In the genomic region with DNA sequence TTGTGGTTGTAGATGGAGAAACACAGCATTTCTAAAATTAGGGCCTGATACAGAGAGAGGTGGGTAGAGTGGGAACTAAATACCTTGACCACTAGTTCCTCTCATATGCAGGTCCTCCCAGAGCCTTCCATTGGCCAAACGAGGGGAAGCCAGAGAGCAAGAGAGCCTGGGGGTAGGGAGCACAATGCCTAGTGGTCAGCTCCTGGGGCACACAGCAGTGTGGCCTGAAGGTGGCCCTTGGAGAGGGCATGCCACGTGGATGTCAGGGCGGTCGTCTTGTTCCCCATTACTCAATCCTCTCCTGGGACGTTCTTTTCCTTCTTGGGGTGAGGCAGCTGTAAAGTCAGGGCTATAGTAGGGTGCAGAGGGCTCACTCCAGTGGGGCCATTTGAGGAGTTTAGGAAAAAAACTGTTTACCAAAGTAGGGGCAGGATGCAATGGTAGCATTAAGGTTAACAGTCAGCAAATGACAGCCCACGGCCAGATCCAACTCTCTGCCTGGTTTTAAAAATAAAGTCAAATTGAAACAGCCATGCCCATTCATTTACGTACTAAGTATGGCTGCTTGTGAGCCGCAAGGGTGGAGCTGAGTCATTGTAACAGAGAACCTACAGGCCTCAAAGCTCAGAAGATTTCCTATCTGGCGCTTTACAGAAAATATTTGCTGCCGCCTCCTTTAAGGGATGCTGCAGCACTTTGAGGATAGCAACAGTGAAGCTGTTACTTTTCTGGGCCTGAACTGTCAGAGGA, we compare ENCODE assay signal across 12 cellular contexts. TPM values are rescaled to one million over a fixed set of nuclear protein-coding genes. Genes with fewer than 3 reads are reported as not detected.
DNase-seq lines count a peak whose midpoint lies in the region; ATAC-seq lines count a peak whose summit lies in the region.
"Had no signal": no experiment of that assay in that cellular context is flagged by ENCODE, and none has a peak within 500 bp of the region (broad histone marks: within the 10 kb centered on the region; RNA-seq: fewer than 3 reads in every experiment).

No MANE protein-coding gene starts in this region.

- peak; percentile 79 for ATAC-seq in HG02852 (IDR thresholded peaks at IDR 0.05; ENCODE audit: unreplicated experiment)
- peak; percentile 74 to 89 for ATAC-seq in activated naive CD4-positive, alpha-beta T cell treated with anti-CD3 and anti-CD28 coated beads, Interleukin-2, amount 50 U/mL, for 72 hours
- ATAC-seq: effector memory CD8-positive, alpha-beta T cell had no signal

- H3K27ac Mint-ChIP-seq in activated naive CD4-positive, alpha-beta T cell treated with anti-CD3 and anti-CD28 coated beads, Interleukin-2, amount 50 U/mL, for 72 hours = peak overlapping the region; percentile 87 to 97
- H3K27ac Mint-ChIP-seq: effector memory CD8-positive, alpha-beta T cell had no signal

- DNase-seq in activated naive CD4-positive, alpha-beta T cell treated with Interleukin-2 at 50 U/mL for 16 hours = peak; percentile 27
- DNase-seq in activated naive CD4-positive, alpha-beta T cell (lab: John Stamatoyannopoulos, UW) = no peak
- peak in 1 of 2 donors; percentile 55 for DNase-seq in activated naive CD4-positive, alpha-beta T cell treated with anti-CD3 and anti-CD28 coated beads, Interleukin-2, amount 50 U/mL, for 72 hours (ENCODE audit: low spot score in 2 of 2)
- DNase-seq in stimulated activated CD8-positive, alpha-beta memory T cell treated with anti-CD3 and anti-CD28 coated beads, Interleukin-7, amount 100 ng/mL, for 48 hours (ENCODE audit: extremely low read depth in 1 of 2, low read depth in 1 of 2) = peak; percentile 17 to 60
- DNase-seq in GF-D8 (lab: John Stamatoyannopoulos, UW) (no peak), HCEC 1CT (no peak), DMS53 (lab: John Stamatoyannopoulos, UW) (no peak)
- DNase-seq: effector memory CD8-positive, alpha-beta T cell; naive B cell; NCI-H2171 treated with DMSO at 0.1 percent for 48 hours had no signal

- H3K9me3 Mint-ChIP-seq in activated naive CD4-positive, alpha-beta T cell treated with anti-CD3 and anti-CD28 coated beads, Interleukin-2, amount 50 U/mL, for 72 hours = peaks cover 0 to 8% of the 10 kb centered on the region in 2 donors
- H3K9me3 Mint-ChIP-seq: effector memory CD8-positive, alpha-beta T cell had no signal

- H3K36me3 Mint-ChIP-seq in activated naive CD4-positive, alpha-beta T cell treated with anti-CD3 and anti-CD28 coated beads, Interleukin-2, amount 50 U/mL, for 72 hours = peaks cover 0 to 19% of the 10 kb centered on the region in 2 donors
- H3K36me3 Mint-ChIP-seq: naive B cell had no signal

RNA-seq across cellular contexts. Expression of a gene that starts 7.6 kb away (rescaled TPM):
- total RNA-seq in activated naive CD4-positive, alpha-beta T cell treated with anti-CD3 and anti-CD28 coated beads, Interleukin-2, amount 50 U/mL, for 72 hours = 1 to 10 TPM in 1 of 2 donors, under 1 TPM in 1; 0.98 to 5.9 TPM
- total RNA-seq: SK-MEL-5 had no signal

Comparison
In these comparisons a context has a peak if more than half of its experiments do, and no peak if none do; other contexts are left out.
1. DNase-seq: peak in activated naive CD4-positive, alpha-beta T cell treated with Interleukin-2 at 50 U/mL for 16 hours (single experiment) and stimulated activated CD8-positive, alpha-beta memory T cell treated with anti-CD3 and anti-CD28 coated beads, Interleukin-7, amount 100 ng/mL, for 48 hours (2 of 2); none in activated naive CD4-positive, alpha-beta T cell (0 of 4), GF-D8 (single experiment), HCEC 1CT (single experiment) and DMS53 (single experiment).